In the genomic region with DNA sequence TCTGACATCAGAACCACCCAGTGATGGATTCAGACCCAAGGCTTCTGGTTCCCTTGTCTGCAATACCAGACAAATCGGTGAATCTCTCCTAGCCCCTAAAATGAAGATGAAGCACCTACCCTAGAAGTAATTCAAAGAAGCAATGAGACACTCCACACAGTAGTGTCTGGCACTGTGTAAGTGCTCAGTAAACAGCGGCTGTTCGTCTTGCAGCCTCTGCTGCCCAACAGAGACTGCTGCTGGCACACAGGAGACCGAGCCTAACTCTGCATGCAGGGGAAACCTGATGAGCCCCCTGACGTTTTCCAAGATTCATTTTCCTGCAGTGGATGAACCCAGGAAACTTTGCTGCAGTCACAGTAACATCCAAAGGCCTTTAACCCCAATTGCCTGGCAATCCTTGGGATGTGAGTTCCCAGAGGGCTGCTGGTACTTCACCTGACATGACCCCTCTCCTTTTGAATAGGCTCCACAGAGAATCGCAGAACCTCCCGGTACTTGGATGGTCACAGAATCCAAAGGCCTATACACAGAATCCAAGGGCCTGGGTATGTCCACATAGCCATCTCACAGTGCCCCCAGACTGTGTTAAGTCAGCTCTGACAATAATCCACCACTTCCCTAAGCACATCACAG, we compare ENCODE assay signal across 15 cellular contexts.
"Had no signal": no experiment of that assay in that cellular context is flagged by ENCODE, and none has a peak within 500 bp of the region (broad histone marks: within the 10 kb centered on the region; RNA-seq: fewer than 3 reads in every experiment).

No MANE protein-coding gene starts in this region.

- DNase-seq: activated CD8-positive, alpha-beta memory T cell treated with anti-CD3 and anti-CD28 coated beads for 24 hours; activated naive CD4-positive, alpha-beta T cell treated with anti-CD3 and anti-CD28 coated beads for 36 hours; central memory CD4-positive, alpha-beta T cell; effector CD4-positive, alpha-beta T cell; heart right ventricle; kidney; left ventricle myocardium inferior; mesendoderm; stimulated activated naive CD4-positive, alpha-beta T cell; T-helper 9 cell had no signal

- H3K9me3 ChIP-seq: heart right ventricle, left ventricle myocardium inferior, right atrium auricular region, suprapubic skin had no signal

- H3K27ac ChIP-seq: coronary artery, parathyroid adenoma, right atrium auricular region, suprapubic skin had no signal

- H3K36me3 ChIP-seq: left ventricle myocardium inferior, right atrium auricular region had no signal

- H3K4me3 Mint-ChIP-seq: activated naive CD4-positive, alpha-beta T cell treated with anti-CD3 and anti-CD28 coated beads for 36 hours; activated T-helper 17 cell treated with anti-CD3 and anti-CD28 coated beads, Interleukin-2, amount 50 U/mL, for 72 hours had no signal

- H3K9me3 Mint-ChIP-seq: activated naive CD4-positive, alpha-beta T cell treated with anti-CD3 and anti-CD28 coated beads for 36 hours; activated T-helper 17 cell treated with anti-CD3 and anti-CD28 coated beads, Interleukin-2, amount 50 U/mL, for 72 hours had no signal

- ATAC-seq: activated T-helper 17 cell treated with anti-CD3 and anti-CD28 coated beads, Interleukin-2, amount 50 U/mL, for 72 hours; heart right ventricle had no signal

- H2AFZ ChIP-seq: parathyroid adenoma had no signal

- H3K9ac ChIP-seq: parathyroid adenoma had no signal

- H3K27me3 ChIP-seq: heart right ventricle, right atrium auricular region, suprapubic skin had no signal

- H3K27me3 Mint-ChIP-seq: activated T-helper 17 cell treated with anti-CD3 and anti-CD28 coated beads, Interleukin-2, amount 50 U/mL, for 72 hours had no signal

- H3K27ac Mint-ChIP-seq: activated naive CD4-positive, alpha-beta T cell treated with anti-CD3 and anti-CD28 coated beads for 36 hours; activated T-helper 17 cell treated with anti-CD3 and anti-CD28 coated beads, Interleukin-2, amount 50 U/mL, for 72 hours had no signal

- H3K4me3 ChIP-seq: coronary artery, heart right ventricle, left ventricle myocardium inferior, right atrium auricular region, suprapubic skin had no signal
